Comparison of ENCODE assay signal across 8 cellular contexts in the genomic region with DNA sequence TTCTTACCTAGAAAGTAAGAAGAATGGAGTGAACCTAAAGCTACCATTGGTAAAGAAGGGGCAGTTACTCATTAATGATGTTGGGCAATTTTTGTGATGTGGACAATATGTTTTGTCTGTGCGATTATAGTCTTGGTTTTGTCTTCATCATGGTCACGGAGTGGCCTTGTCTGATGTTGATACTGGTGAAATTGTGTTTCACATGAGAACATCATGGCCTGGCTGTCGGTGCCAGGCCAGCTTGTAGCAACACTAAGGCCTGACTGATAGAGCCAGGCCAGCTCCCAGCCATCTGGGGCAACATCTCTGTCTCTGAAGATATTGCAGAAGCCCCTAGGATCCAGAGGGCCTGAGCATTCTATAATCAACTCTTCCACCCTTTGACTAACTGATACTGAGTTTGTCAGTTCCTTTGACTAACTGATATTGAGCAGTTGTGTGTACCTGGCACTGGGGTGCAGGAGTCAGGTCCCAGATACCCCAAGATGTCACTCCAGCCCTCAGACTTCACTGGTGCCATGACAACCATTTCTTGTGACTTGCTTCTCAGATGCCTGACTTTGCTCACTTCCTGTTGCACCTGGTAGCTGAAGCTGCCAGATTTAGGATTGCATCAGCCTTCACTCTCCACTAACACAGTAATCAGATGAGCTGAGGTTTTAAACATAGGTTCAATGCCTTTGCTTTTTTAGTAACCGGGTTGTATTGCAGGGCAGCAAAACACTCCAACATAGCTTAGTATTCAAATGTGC.
DNase-seq lines count a peak whose midpoint lies in the region; ATAC-seq, FAIRE-seq and TF ChIP-seq lines count a peak whose summit lies in the region.

No MANE protein-coding gene starts in this region.

- no peak for DNase-seq in epithelial cell of prostate (ENCODE audit: low read depth, low spot score)
- DNase-seq in H54 (ENCODE audit: insufficient read length, low spot score), result no peak
- no peak for DNase-seq in AML-193 (lab: John Stamatoyannopoulos, UW)
- DNase-seq in SJCRH30, result no peak
- DNase-seq in HuH-7.5 (ENCODE audit: low spot score), result no peak

- peak; percentile 96 for ATAC-seq in GM18511 (IDR thresholded peaks at IDR 0.05; ENCODE audit: unreplicated experiment)
- peak; percentile 95 for ATAC-seq in GM21717 (IDR thresholded peaks at IDR 0.05; ENCODE audit: unreplicated experiment)

- H3K36me3 ChIP-seq in KOPT-K1 (ENCODE audit: insufficient read depth, low read length) (peaks cover 39% of the 10 kb centered on the region), SJCRH30 (peaks cover 10% of the 10 kb centered on the region)

- H3K27ac ChIP-seq in KOPT-K1 (ENCODE audit: low read depth, low read length, poor library complexity, severe bottlenecking), result peak overlapping the region; percentile 58
- peak overlapping the region; percentile 60 for H3K27ac ChIP-seq in epithelial cell of prostate
- no peak overlapping the region for H3K27ac ChIP-seq in SJCRH30

- no peaks in the 10 kb centered on the region for H3K4me1 ChIP-seq in SJCRH30

- H3K4me3 ChIP-seq in SJCRH30, result no peak overlapping the region

- no peak for FAIRE-seq in H54 (lab: Jason Lieb, UNC)

- no peaks in the 10 kb centered on the region for H3K27me3 ChIP-seq in SJCRH30

- TF ChIP-seq POLR2A in H54 (IDR thresholded peaks at IDR 0.05; ENCODE audit: low read depth, low read length), result no peak

- H3K9me3 ChIP-seq in KOPT-K1 (ENCODE audit: insufficient read depth, low read length, poor library complexity, severe bottlenecking) (peaks cover 14% of the 10 kb centered on the region), SJCRH30 (replicated peaks) (no peaks in the 10 kb centered on the region)
